8 cellular contexts compared by ENCODE assay signal in the genomic region with DNA sequence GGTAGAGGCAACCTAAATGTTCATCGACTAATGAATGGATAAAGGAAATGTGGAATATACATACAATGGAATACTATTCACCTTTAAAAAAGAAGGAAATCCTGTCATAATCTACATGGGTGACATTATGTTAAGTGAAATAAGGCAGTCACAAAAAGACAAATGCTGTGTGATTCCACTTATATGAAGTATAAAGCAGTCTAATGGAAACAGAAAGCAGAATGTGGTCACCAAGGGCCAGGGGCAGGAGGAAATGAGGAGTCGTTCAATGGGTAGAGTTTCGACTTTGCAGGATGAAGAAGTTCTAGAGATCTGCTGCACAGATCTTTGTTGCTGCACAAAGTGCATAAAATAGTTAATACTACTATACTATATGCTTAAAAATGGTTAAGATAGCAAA. TPM values are rescaled to one million over a fixed set of nuclear protein-coding genes. Genes with fewer than 3 reads are reported as not detected.
DNase-seq lines count a peak whose midpoint lies in the region; ATAC-seq and TF ChIP-seq lines count a peak whose summit lies in the region.

No MANE protein-coding gene starts in this region.

- no peak overlapping the region for H2BK15ac ChIP-seq in mesendoderm (replicated peaks; ENCODE audit: low read depth)

- WGBS in stomach, 5 donors, result 77 to 86% (median 83%) methylated on average over 3 of the region's 3 CpGs
- WGBS in mesendoderm (ENCODE audit: extremely low coverage, insufficient coverage, low lambda C conversion rate), result no CpG with 5 or more reads among the region's 3 CpGs
- WGBS in aorta, 2 donors, result 94 to 97% methylated on average over 3 of the region's 3 CpGs

- no peaks in the 10 kb centered on the region for H3K27me3 ChIP-seq in CD8-positive, alpha-beta memory T cell (ENCODE audit: insufficient read depth, low read length, poor library complexity, severe bottlenecking)
- H3K27me3 ChIP-seq in stomach, result no peaks in the 10 kb centered on the region
- H3K27me3 ChIP-seq in mesendoderm (ENCODE audit: insufficient read depth, low read length, poor library complexity), result no peaks in the 10 kb centered on the region
- no peaks in the 10 kb centered on the region for H3K27me3 ChIP-seq in aorta (ENCODE audit: control insufficient read depth in 1 of 2, insufficient read depth in 2 of 2, low read length in 1 of 2)

- H3K4me2 ChIP-seq in mesendoderm (ENCODE audit: low read length), result no peak overlapping the region

- H3K23ac ChIP-seq in mesendoderm (ENCODE audit: low read length), result no peak overlapping the region

- H3K18ac ChIP-seq in mesendoderm (ENCODE audit: low read length), result no peak overlapping the region

- ATAC-seq in GM19455 (IDR thresholded peaks at IDR 0.05; ENCODE audit: unreplicated experiment) (peak; percentile 61), HG03342 (IDR thresholded peaks at IDR 0.05; ENCODE audit: unreplicated experiment) (peak; percentile 70), sciatic nerve (no peak), aorta (ENCODE audit: low FRiP score) (no peak)

- H2AK5ac ChIP-seq in mesendoderm (ENCODE audit: low read length), result no peak overlapping the region

- DNase-seq in CD8-positive, alpha-beta memory T cell, result peak in 3 of 5 donors; percentile 16 to 62 (median 34)
- peak; percentile 45 for DNase-seq in activated T-helper 1 cell treated with anti-CD3 and anti-CD28 coated beads, Interleukin-12 subunit alpha, Interleukin-12 subunit beta, Interleukin-2, Interleukin-4 antibody, amounts not matched to agents 30 ng/mL and 10 ng/mL and 1 ng/mL, durations not matched to agents 14 hours and 24 hours and 36 hours (ENCODE audit: low spot score)
- DNase-seq in sciatic nerve (ENCODE audit: low spot score), result no peak
- no peak for DNase-seq in stomach
- DNase-seq in mesendoderm, result no peak
- no peak for DNase-seq in aorta

- H3K4me3 ChIP-seq in CD8-positive, alpha-beta memory T cell (ENCODE audit: low read length), result no peak overlapping the region
- H3K4me3 ChIP-seq in stomach (no peak overlapping the region), mesendoderm (ENCODE audit: low read length) (no peak overlapping the region), aorta (ENCODE audit: low read length in 2 of 2) (no peak overlapping the region)

- H3K4me1 ChIP-seq in CD8-positive, alpha-beta memory T cell (ENCODE audit: insufficient read depth, low read length), result peaks cover 67% of the 10 kb centered on the region
- H3K4me1 ChIP-seq in stomach (peaks cover 20 to 63% (median 47%) of the 10 kb centered on the region in 4 donors), mesendoderm (ENCODE audit: control insufficient read depth, low read depth, low read length) (peaks cover 1% of the 10 kb centered on the region), aorta (ENCODE audit: control insufficient read depth in 1 of 2, insufficient read depth in 2 of 2, low read length in 2 of 2) (peaks cover 2 to 3% of the 10 kb centered on the region in 2 donors)

- TF ChIP-seq POLR2A in stomach (IDR thresholded peaks at IDR 0.05), result no peak

- peak overlapping the region; percentile 1 to 67 (median 32) for H3K4me3 Mint-ChIP-seq in CD8-positive, alpha-beta memory T cell
- H3K4me3 Mint-ChIP-seq in activated T-helper 1 cell treated with anti-CD3 and anti-CD28 coated beads, Interleukin-12 subunit alpha, Interleukin-12 subunit beta, Interleukin-2, Interleukin-4 antibody, amounts not matched to agents 30 ng/mL and 10 ng/mL and 1 ng/mL, durations not matched to agents 14 hours and 24 hours and 36 hours, result peak overlapping the region; percentile 5

- H3K79me2 ChIP-seq in mesendoderm (ENCODE audit: control insufficient read depth, insufficient read depth, low read length), result no peaks in the 10 kb centered on the region

- no peaks in the 10 kb centered on the region for H3K9me3 Mint-ChIP-seq in CD8-positive, alpha-beta memory T cell
- H3K9me3 Mint-ChIP-seq in activated T-helper 1 cell treated with anti-CD3 and anti-CD28 coated beads, Interleukin-12 subunit alpha, Interleukin-12 subunit beta, Interleukin-2, Interleukin-4 antibody, amounts not matched to agents 30 ng/mL and 10 ng/mL and 1 ng/mL, durations not matched to agents 14 hours and 24 hours and 36 hours, result no peaks in the 10 kb centered on the region

- H4K8ac ChIP-seq in mesendoderm (ENCODE audit: low read depth, low read length), result no peak overlapping the region

- CTCF ChIA-PET in CD8-positive, alpha-beta memory T cell (lab: Charles Lee), result interaction anchor here (0.7 to 2.6 kb wide), 4 partner anchors 9 to 419 kb away, joined by 3 to 7 read pairs (median 4); no protein-coding TSS in a partner anchor

- H3K36me3 ChIP-seq in CD8-positive, alpha-beta memory T cell (ENCODE audit: insufficient read depth, low read length), result no peaks in the 10 kb centered on the region
- no peaks in the 10 kb centered on the region for H3K36me3 ChIP-seq in stomach
- H3K36me3 ChIP-seq in mesendoderm (ENCODE audit: control insufficient read depth, insufficient read depth, low read length), result no peaks in the 10 kb centered on the region
- no peaks in the 10 kb centered on the region for H3K36me3 ChIP-seq in aorta (ENCODE audit: control insufficient read depth in 1 of 2, insufficient read depth in 2 of 2, low read length in 1 of 2)

- TF ChIP-seq CTCF in stomach (IDR thresholded peaks at IDR 0.05), result no peak

- no peaks in the 10 kb centered on the region for H3K9me3 ChIP-seq in CD8-positive, alpha-beta memory T cell (ENCODE audit: low read length)
- H3K9me3 ChIP-seq in stomach (no peaks in the 10 kb centered on the region), aorta (ENCODE audit: control insufficient read depth, low read length) (no peaks in the 10 kb centered on the region)

- H3K27ac Mint-ChIP-seq in CD8-positive, alpha-beta memory T cell, result peak overlapping the region in 7 of 8 donors; percentile 0 to 67 (median 6)
- peak overlapping the region; percentile 46 for H3K27ac Mint-ChIP-seq in activated T-helper 1 cell treated with anti-CD3 and anti-CD28 coated beads, Interleukin-12 subunit alpha, Interleukin-12 subunit beta, Interleukin-2, Interleukin-4 antibody, amounts not matched to agents 30 ng/mL and 10 ng/mL and 1 ng/mL, durations not matched to agents 14 hours and 24 hours and 36 hours

- H2BK5ac ChIP-seq in mesendoderm (ENCODE audit: low read length), result no peak overlapping the region

- no peak overlapping the region for H3K56ac ChIP-seq in mesendoderm (ENCODE audit: low read length)

- no peak for TF ChIP-seq EP300 in stomach (IDR thresholded peaks at IDR 0.05)

- intact Hi-C loops in activated T-helper 1 cell treated with anti-CD3 and anti-CD28 coated beads, Interleukin-12 subunit alpha, Interleukin-12 subunit beta, Interleukin-2, Interleukin-4 antibody, amounts not matched to agents 30 ng/mL and 10 ng/mL and 1 ng/mL, durations not matched to agents 14 hours and 24 hours and 36 hours (cut with micrococcal nuclease), result no loop called here
- intact Hi-C loops in sciatic nerve (cut with DNase I), result no loop called here
- intact Hi-C loops in stomach (cut with DNase I; ENCODE audit: low total_unique reads), result no loop called here
- intact Hi-C loops in aorta (cut with DNase I), result no loop called here

- H3K9ac ChIP-seq in mesendoderm (ENCODE audit: low read length), result no peak overlapping the region

- H3K36me3 Mint-ChIP-seq in CD8-positive, alpha-beta memory T cell, result no peaks in the 10 kb centered on the region
- peaks cover 15% of the 10 kb centered on the region for H3K36me3 Mint-ChIP-seq in activated T-helper 1 cell treated with anti-CD3 and anti-CD28 coated beads, Interleukin-12 subunit alpha, Interleukin-12 subunit beta, Interleukin-2, Interleukin-4 antibody, amounts not matched to agents 30 ng/mL and 10 ng/mL and 1 ng/mL, durations not matched to agents 14 hours and 24 hours and 36 hours (ENCODE audit: low read depth)

- no peak overlapping the region for H3K4ac ChIP-seq in mesendoderm (ENCODE audit: low read depth, low read length)

- no peak overlapping the region for H4K5ac ChIP-seq in mesendoderm (ENCODE audit: low read length)

- H3K79me1 ChIP-seq in mesendoderm (ENCODE audit: low read length), result no peaks in the 10 kb centered on the region

- H3K4me1 Mint-ChIP-seq in CD8-positive, alpha-beta memory T cell, result peaks cover 39 to 56% (median 55%) of the 10 kb centered on the region in 3 donors
- peaks cover 61% of the 10 kb centered on the region for H3K4me1 Mint-ChIP-seq in activated T-helper 1 cell treated with anti-CD3 and anti-CD28 coated beads, Interleukin-12 subunit alpha, Interleukin-12 subunit beta, Interleukin-2, Interleukin-4 antibody, amounts not matched to agents 30 ng/mL and 10 ng/mL and 1 ng/mL, durations not matched to agents 14 hours and 24 hours and 36 hours (ENCODE audit: low read depth)

- POLR2A ChIA-PET in CD8-positive, alpha-beta memory T cell (lab: Charles Lee), result no interaction called here

- H2BK120ac ChIP-seq in mesendoderm (ENCODE audit: low read depth, low read length), result no peak overlapping the region

- H3K27me3 Mint-ChIP-seq in CD8-positive, alpha-beta memory T cell, result no peaks in the 10 kb centered on the region
- no peaks in the 10 kb centered on the region for H3K27me3 Mint-ChIP-seq in activated T-helper 1 cell treated with anti-CD3 and anti-CD28 coated beads, Interleukin-12 subunit alpha, Interleukin-12 subunit beta, Interleukin-2, Interleukin-4 antibody, amounts not matched to agents 30 ng/mL and 10 ng/mL and 1 ng/mL, durations not matched to agents 14 hours and 24 hours and 36 hours (ENCODE audit: insufficient read depth)

- H3K27ac ChIP-seq in CD8-positive, alpha-beta memory T cell (ENCODE audit: low read depth, low read length), result no peak overlapping the region
- H3K27ac ChIP-seq in stomach, result peak overlapping the region in 1 of 5 donors; percentile 77
- H3K27ac ChIP-seq in mesendoderm (ENCODE audit: low read depth, low read length), result no peak overlapping the region
- no peak overlapping the region for H3K27ac ChIP-seq in aorta (ENCODE audit: low read depth in 1 of 2, low read length in 2 of 2)

RNA-seq across cellular contexts. Expression of a gene that starts 7.8 kb away (rescaled TPM):
- total RNA-seq in CD8-positive, alpha-beta memory T cell, result 10 to 100 TPM; 10.9 to 12.9 TPM
- 15.7 TPM for polyA plus RNA-seq in CD8-positive, alpha-beta memory T cell
- total RNA-seq in activated T-helper 1 cell treated with anti-CD3 and anti-CD28 coated beads, Interleukin-12 subunit alpha, Interleukin-12 subunit beta, Interleukin-2, Interleukin-4 antibody, amounts not matched to agents 30 ng/mL and 10 ng/mL and 1 ng/mL, durations not matched to agents 14 hours and 24 hours and 36 hours, result 20.3 and 20.8 TPM in 2 replicates
- total RNA-seq in sciatic nerve (6.6 TPM), stomach (10 to 100 TPM in 3 of 5 donors, 1 to 10 TPM in 2; 2.0 to 15.5 (median 12.1) TPM), aorta (10 to 100 TPM; 11.0 to 15.9 TPM)
- polyA plus RNA-seq in stomach (1 to 10 TPM; 2.6 to 3.5 (median 3.5) TPM), aorta (10 to 100 TPM in 1 of 2 donors, 1 to 10 TPM in 1; 4.9 to 10.6 TPM)
- polyA plus RNA-seq in mesendoderm (2013, experiment 1 of 2), result 2.6 TPM
- polyA plus RNA-seq in mesendoderm (2013, experiment 2 of 2), result 2.8 TPM

Comparison
In these comparisons a context has a peak if more than half of its experiments do, and no peak if none do; other contexts are left out.
1. DNase-seq: peak in CD8-positive, alpha-beta memory T cell (3 of 5) and activated T-helper 1 cell treated with anti-CD3 and anti-CD28 coated beads, Interleukin-12 subunit alpha, Interleukin-12 subunit beta, Interleukin-2, Interleukin-4 antibody, amounts not matched to agents 30 ng/mL and 10 ng/mL and 1 ng/mL, durations not matched to agents 14 hours and 24 hours and 36 hours (single experiment); none in sciatic nerve (single experiment), stomach (single experiment), mesendoderm (single experiment) and aorta (0 of 2).
2. ATAC-seq: peak in GM19455 (single experiment) and HG03342 (single experiment); none in sciatic nerve (single experiment) and aorta (single experiment).